15 cellular contexts compared by ENCODE assay signal in the genomic region with DNA sequence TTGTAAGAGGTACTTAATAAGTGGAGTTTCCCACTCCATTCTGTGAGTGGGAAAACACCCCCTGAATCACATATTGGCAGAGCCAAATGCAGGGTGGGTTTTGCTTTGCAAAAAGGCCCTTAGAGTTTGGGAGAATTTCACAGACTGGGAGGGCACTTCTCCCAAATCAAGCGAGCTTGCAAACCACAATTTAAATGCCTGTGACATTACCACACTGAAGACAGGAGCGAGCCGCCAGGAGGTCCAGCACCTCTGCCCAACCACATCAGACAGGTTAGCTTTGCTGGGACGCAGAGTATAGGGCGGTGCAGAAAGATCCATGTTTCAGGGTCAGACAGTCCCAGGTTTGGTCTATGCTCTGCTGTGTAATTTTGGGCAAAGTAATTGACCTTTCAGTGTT. TPM values are rescaled to one million over a fixed set of nuclear protein-coding genes. Genes with fewer than 3 reads are reported as not detected.
DNase-seq lines count a peak whose midpoint lies in the region; ATAC-seq, FAIRE-seq and TF ChIP-seq lines count a peak whose summit lies in the region.
"Had no signal": no experiment of that assay in that cellular context is flagged by ENCODE, and none has a peak within 500 bp of the region (broad histone marks: within the 10 kb centered on the region; RNA-seq: fewer than 3 reads in every experiment).

No MANE protein-coding gene starts in this region.

- intact Hi-C loops in activated T-helper 1 cell treated with anti-CD3 and anti-CD28 coated beads, Interleukin-12 subunit alpha, Interleukin-12 subunit beta, Interleukin-2, Interleukin-4 antibody, amounts not matched to agents 30 ng/mL and 10 ng/mL and 1 ng/mL, durations not matched to agents 14 hours and 24 hours and 36 hours (cut with micrococcal nuclease): no loop called here
- intact Hi-C loops in HepG2 (cut with micrococcal nuclease; ENCODE audit: unreplicated experiment): no loop called here

- no peak for FAIRE-seq in HepG2 (lab: Jason Lieb, UNC)

- peak overlapping the region; percentile 82; the same call in 1 of the 2 replicates for H3K9ac ChIP-seq in HepG2 (ENCODE audit: insufficient read depth, low read depth, low read length)

- no peaks in the 10 kb centered on the region; a peak in 1 of 5 replicates for H3K27me3 ChIP-seq in HepG2 (ENCODE audit: control insufficient read depth in 1 of 2, insufficient read depth in 2 of 2, low read length in 2 of 2)

- CTCF ChIA-PET in HepG2 (lab: Yijun Ruan, JAX; ENCODE audit: low intra/inter-chr PET ratio, low total read pairs): no interaction called here

- H4K20me1 ChIP-seq in HepG2 (ENCODE audit: insufficient read depth, low read length): no peaks in the 10 kb centered on the region

- in situ Hi-C loops in HepG2 (cut with HindIII; ENCODE audit: extremely low pct_ligation_motif_present, low pct_unique_long_range_greater_than_20kb): no loop called here

- no peak for TF ChIP-seq RAD21 in HepG2 (CRISPR knock-in tag; IDR thresholded peaks at IDR 0.05)

- peaks cover 2% of the 10 kb centered on the region for H3K36me3 Mint-ChIP-seq in activated naive CD8-positive, alpha-beta T cell
- H3K36me3 Mint-ChIP-seq in activated naive CD8-positive, alpha-beta T cell treated with anti-CD3 and anti-CD28 coated beads for 36 hours: no peaks in the 10 kb centered on the region
- H3K36me3 Mint-ChIP-seq in activated T-helper 1 cell treated with anti-CD3 and anti-CD28 coated beads, Interleukin-12 subunit alpha, Interleukin-12 subunit beta, Interleukin-2, Interleukin-4 antibody, amounts not matched to agents 30 ng/mL and 10 ng/mL and 1 ng/mL, durations not matched to agents 14 hours and 24 hours and 36 hours (ENCODE audit: low read depth): peaks cover 6% of the 10 kb centered on the region
- no peaks in the 10 kb centered on the region for H3K36me3 Mint-ChIP-seq in stimulated activated effector memory CD8-positive, alpha-beta T cell treated with anti-CD3 and anti-CD28 coated beads, Interleukin-12 subunit alpha, Interleukin-12 subunit beta, amount 100 ng/mL, for 72 hours
- H3K36me3 Mint-ChIP-seq: activated CD8-positive, alpha-beta memory T cell treated with anti-CD3 and anti-CD28 coated beads, Interleukin-2, amount 10 ng/mL, durations not matched to agents 7 days and 5 days had no signal

- WGBS in HepG2 (ENCODE audit: low lambda C conversion rate): 76% methylated on average over 5 of the region's 5 CpGs

- no peak for TF ChIP-seq CTCF in HepG2 (CRISPR knock-in tag; IDR thresholded peaks at IDR 0.05)

- TF ChIP-seq POLR2A in HepG2 (IDR thresholded peaks at IDR 0.05; ENCODE audit: insufficient read depth in 1 of 2, low read depth in 2 of 2, low read length in 2 of 2): no peak
- no peak for TF ChIP-seq POLR2A in erythroblast (IDR thresholded peaks at IDR 0.05; ENCODE audit: low read length)

- H2AFZ ChIP-seq in HepG2 (ENCODE audit: low read length): no peak overlapping the region

- peaks cover 28% of the 10 kb centered on the region for H3K79me2 ChIP-seq in HepG2 (ENCODE audit: insufficient read depth, low read length)

- H3K27ac Mint-ChIP-seq in activated naive CD8-positive, alpha-beta T cell: no peak overlapping the region
- H3K27ac Mint-ChIP-seq in activated naive CD8-positive, alpha-beta T cell treated with anti-CD3 and anti-CD28 coated beads for 36 hours: no peak overlapping the region
- H3K27ac Mint-ChIP-seq in activated T-helper 1 cell treated with anti-CD3 and anti-CD28 coated beads, Interleukin-12 subunit alpha, Interleukin-12 subunit beta, Interleukin-2, Interleukin-4 antibody, amounts not matched to agents 30 ng/mL and 10 ng/mL and 1 ng/mL, durations not matched to agents 14 hours and 24 hours and 36 hours: no peak overlapping the region
- no peak overlapping the region for H3K27ac Mint-ChIP-seq in stimulated activated effector memory CD8-positive, alpha-beta T cell treated with anti-CD3 and anti-CD28 coated beads, Interleukin-12 subunit alpha, Interleukin-12 subunit beta, amount 100 ng/mL, for 72 hours
- H3K27ac Mint-ChIP-seq: activated CD8-positive, alpha-beta memory T cell treated with anti-CD3 and anti-CD28 coated beads, Interleukin-2, amount 10 ng/mL, durations not matched to agents 7 days and 5 days had no signal

- H3K4me3 ChIP-seq in HepG2 (replicated peaks in 1 of 3; ENCODE audit: insufficient read depth in 1 of 3, low read depth in 2 of 3, low read length in 3 of 3): peak overlapping the region in 1 of 3 experiments; percentile 2; a peak in 1 of 6 replicates
- H3K4me3 ChIP-seq: psoas muscle had no signal

- H3K4me1 ChIP-seq in HepG2 (ENCODE audit: insufficient read depth, low read length): peaks cover 73% of the 10 kb centered on the region

- H3K36me3 ChIP-seq in HepG2 (replicated peaks in 1 of 2; ENCODE audit: control insufficient read depth in 1 of 2, insufficient read depth in 2 of 2, low read length in 2 of 2): no peaks in the 10 kb centered on the region

- no peaks in the 10 kb centered on the region for H3K9me3 ChIP-seq in HepG2 (ENCODE audit: low read length)
- H3K9me3 ChIP-seq: psoas muscle had no signal

- peak overlapping the region; percentile 91 for H3K4me3 Mint-ChIP-seq in activated naive CD8-positive, alpha-beta T cell
- H3K4me3 Mint-ChIP-seq in activated naive CD8-positive, alpha-beta T cell treated with anti-CD3 and anti-CD28 coated beads for 36 hours: no peak overlapping the region
- H3K4me3 Mint-ChIP-seq in activated T-helper 1 cell treated with anti-CD3 and anti-CD28 coated beads, Interleukin-12 subunit alpha, Interleukin-12 subunit beta, Interleukin-2, Interleukin-4 antibody, amounts not matched to agents 30 ng/mL and 10 ng/mL and 1 ng/mL, durations not matched to agents 14 hours and 24 hours and 36 hours: peak overlapping the region; percentile 78
- H3K4me3 Mint-ChIP-seq in stimulated activated effector memory CD8-positive, alpha-beta T cell treated with anti-CD3 and anti-CD28 coated beads, Interleukin-12 subunit alpha, Interleukin-12 subunit beta, amount 100 ng/mL, for 72 hours: peak overlapping the region; percentile 84
- H3K4me3 Mint-ChIP-seq: activated CD8-positive, alpha-beta memory T cell treated with anti-CD3 and anti-CD28 coated beads, Interleukin-2, amount 10 ng/mL, durations not matched to agents 7 days and 5 days had no signal

- no TSS peak for BruUV-seq in HepG2 (replicated peaks; lab: Mats Ljungman, UMichigan)

- peaks cover 28% of the 10 kb centered on the region for H3K4me1 Mint-ChIP-seq in activated naive CD8-positive, alpha-beta T cell (ENCODE audit: low read depth)
- H3K4me1 Mint-ChIP-seq in activated naive CD8-positive, alpha-beta T cell treated with anti-CD3 and anti-CD28 coated beads for 36 hours: peaks cover 24% of the 10 kb centered on the region
- H3K4me1 Mint-ChIP-seq in activated T-helper 1 cell treated with anti-CD3 and anti-CD28 coated beads, Interleukin-12 subunit alpha, Interleukin-12 subunit beta, Interleukin-2, Interleukin-4 antibody, amounts not matched to agents 30 ng/mL and 10 ng/mL and 1 ng/mL, durations not matched to agents 14 hours and 24 hours and 36 hours (ENCODE audit: low read depth): peaks cover 25% of the 10 kb centered on the region
- H3K4me1 Mint-ChIP-seq in stimulated activated effector memory CD8-positive, alpha-beta T cell treated with anti-CD3 and anti-CD28 coated beads, Interleukin-12 subunit alpha, Interleukin-12 subunit beta, amount 100 ng/mL, for 72 hours: peaks cover 20% of the 10 kb centered on the region

- DNase-seq in activated naive CD8-positive, alpha-beta T cell treated with anti-CD3 and anti-CD28 coated beads for 36 hours: no peak
- no peak for DNase-seq in activated T-helper 1 cell treated with anti-CD3 and anti-CD28 coated beads, Interleukin-12 subunit alpha, Interleukin-12 subunit beta, Interleukin-2, Interleukin-4 antibody, amounts not matched to agents 30 ng/mL and 10 ng/mL and 1 ng/mL, durations not matched to agents 14 hours and 24 hours and 36 hours (ENCODE audit: low spot score)
- DNase-seq in HepG2 (ENCODE audit: low spot score) (no peak), erythroblast (lab: John Stamatoyannopoulos, UW) (no peak), T1000 (lab: John Stamatoyannopoulos, UW) (no peak)
- no peak for DNase-seq in stimulated activated effector memory CD8-positive, alpha-beta T cell treated with anti-CD3 and anti-CD28 coated beads, Interleukin-12 subunit alpha, Interleukin-12 subunit beta, amount 100 ng/mL, for 72 hours (ENCODE audit: low spot score in 2 of 2)
- DNase-seq: activated CD8-positive, alpha-beta memory T cell treated with anti-CD3 and anti-CD28 coated beads, Interleukin-2, amount 10 ng/mL, durations not matched to agents 7 days and 5 days; KG1; NCI-H146; NCI-H774; psoas muscle; stimulated activated CD4-positive, alpha-beta T cell treated with anti-CD3 and anti-CD28 coated beads, Interleukin-1b, Interleukin-23, amount 100 ng/mL, for 48 hours had no signal

- no peak for ATAC-seq in HepG2
- ATAC-seq in stimulated activated effector memory CD8-positive, alpha-beta T cell treated with anti-CD3 and anti-CD28 coated beads, Interleukin-12 subunit alpha, Interleukin-12 subunit beta, amount 100 ng/mL, for 72 hours: no peak
- ATAC-seq in HG02588 (IDR thresholded peaks at IDR 0.05; ENCODE audit: unreplicated experiment): no peak
- ATAC-seq: activated CD8-positive, alpha-beta memory T cell treated with anti-CD3 and anti-CD28 coated beads, Interleukin-2, amount 10 ng/mL, durations not matched to agents 7 days and 5 days; psoas muscle had no signal

- H3K9me3 Mint-ChIP-seq in activated naive CD8-positive, alpha-beta T cell (ENCODE audit: low read depth): no peaks in the 10 kb centered on the region
- no peaks in the 10 kb centered on the region for H3K9me3 Mint-ChIP-seq in activated naive CD8-positive, alpha-beta T cell treated with anti-CD3 and anti-CD28 coated beads for 36 hours
- no peaks in the 10 kb centered on the region for H3K9me3 Mint-ChIP-seq in activated T-helper 1 cell treated with anti-CD3 and anti-CD28 coated beads, Interleukin-12 subunit alpha, Interleukin-12 subunit beta, Interleukin-2, Interleukin-4 antibody, amounts not matched to agents 30 ng/mL and 10 ng/mL and 1 ng/mL, durations not matched to agents 14 hours and 24 hours and 36 hours
- H3K9me3 Mint-ChIP-seq in stimulated activated effector memory CD8-positive, alpha-beta T cell treated with anti-CD3 and anti-CD28 coated beads, Interleukin-12 subunit alpha, Interleukin-12 subunit beta, amount 100 ng/mL, for 72 hours: no peaks in the 10 kb centered on the region

- H3K27me3 Mint-ChIP-seq in activated naive CD8-positive, alpha-beta T cell: no peaks in the 10 kb centered on the region
- H3K27me3 Mint-ChIP-seq in activated naive CD8-positive, alpha-beta T cell treated with anti-CD3 and anti-CD28 coated beads for 36 hours: no peaks in the 10 kb centered on the region
- no peaks in the 10 kb centered on the region for H3K27me3 Mint-ChIP-seq in activated T-helper 1 cell treated with anti-CD3 and anti-CD28 coated beads, Interleukin-12 subunit alpha, Interleukin-12 subunit beta, Interleukin-2, Interleukin-4 antibody, amounts not matched to agents 30 ng/mL and 10 ng/mL and 1 ng/mL, durations not matched to agents 14 hours and 24 hours and 36 hours (ENCODE audit: insufficient read depth)
- H3K27me3 Mint-ChIP-seq: activated CD8-positive, alpha-beta memory T cell treated with anti-CD3 and anti-CD28 coated beads, Interleukin-2, amount 10 ng/mL, durations not matched to agents 7 days and 5 days had no signal

- H3K27ac ChIP-seq in HepG2 (ENCODE audit: extremely low read length, insufficient read depth, low read length): peak overlapping the region; percentile 14
- H3K27ac ChIP-seq: psoas muscle had no signal

- H3K4me2 ChIP-seq in HepG2 (ENCODE audit: low read depth, low read length): peak overlapping the region; percentile 88

- POLR2A ChIA-PET in HepG2 (lab: Yijun Ruan, JAX): interaction anchor here (1.2 to 3.1 kb wide), 6 partner anchors 9 to 41 kb away, joined by 3 to 24 read pairs (median 4); a partner anchor contains a TSS

- TF ChIP-seq EP300 in HepG2 (IDR thresholded peaks at IDR 0.05; ENCODE audit: low read depth in 2 of 2, low read length in 2 of 2): no peak
- no peak for TF ChIP-seq EP300 in HepG2 (CRISPR knock-in tag; IDR thresholded peaks at IDR 0.05; ENCODE audit: borderline replicate concordance)

RNA-seq across cellular contexts. Expression of a gene that starts 2.3 kb away (rescaled TPM):
- 10 to 100 TPM; 12.9 to 14.9 TPM for total RNA-seq in activated naive CD8-positive, alpha-beta T cell treated with anti-CD3 and anti-CD28 coated beads for 36 hours
- total RNA-seq in activated T-helper 1 cell treated with anti-CD3 and anti-CD28 coated beads, Interleukin-12 subunit alpha, Interleukin-12 subunit beta, Interleukin-2, Interleukin-4 antibody, amounts not matched to agents 30 ng/mL and 10 ng/mL and 1 ng/mL, durations not matched to agents 14 hours and 24 hours and 36 hours: 23.0 and 23.7 TPM in 2 replicates
- 21.8 and 23.0 TPM in 2 replicates for total RNA-seq in HepG2 (2016; rRNA removed; fragmentation: Illumina TruSeq; extraction: Trizol)
- 5.0 and 5.9 TPM in 2 replicates for total RNA-seq in HepG2 (2016; cell fraction: cytosol; rRNA removed; fragmentation: Illumina TruSeq; extraction: Trizol; ENCODE audit: low read depth)
- 21.5 and 22.8 TPM in 2 replicates for total RNA-seq in HepG2 (2016; cell fraction: insoluble cytoplasmic fraction; rRNA removed; fragmentation: Illumina TruSeq; extraction: Trizol)
- total RNA-seq in HepG2 (2016; cell fraction: membrane; rRNA removed; fragmentation: Illumina TruSeq; extraction: Trizol): 9.1 and 9.2 TPM in 2 replicates
- total RNA-seq in HepG2 (2016; cell fraction: nucleus; rRNA removed; fragmentation: Illumina TruSeq; extraction: Trizol): 16.1 and 20.0 TPM in 2 replicates
- polyA plus RNA-seq in HepG2 (2011; rRNA removed): 30.1 and 40.5 TPM in 2 replicates
- polyA plus RNA-seq in HepG2 (2011; cell fraction: cytosol; rRNA removed): 15.7 and 16.1 TPM in 2 replicates
- 75.9 and 98.7 TPM in 2 replicates for polyA plus RNA-seq in HepG2 (2011; cell fraction: nucleus; rRNA removed)
- polyA plus RNA-seq in HepG2 (2012): 48.3 and 58.9 TPM in 2 replicates
- 6.7 and 7.3 TPM in 2 replicates for polyA plus RNA-seq in HepG2 (2016; cell fraction: cytosol; fragmentation: Illumina TruSeq; extraction: Trizol; ENCODE audit: low read depth)
- polyA plus RNA-seq in HepG2 (2016; cell fraction: insoluble cytoplasmic fraction; fragmentation: Illumina TruSeq; extraction: Trizol; ENCODE audit: low read depth): 21.4 and 28.7 TPM in 2 replicates
- polyA plus RNA-seq in HepG2 (2016; cell fraction: membrane; fragmentation: Illumina TruSeq; extraction: Trizol; ENCODE audit: low read depth): 8.7 and 9.0 TPM in 2 replicates
- polyA plus RNA-seq in HepG2 (2016; cell fraction: nucleus; fragmentation: Illumina TruSeq; extraction: Trizol; ENCODE audit: insufficient read depth, low read depth): 44.4 and 47.1 TPM in 2 replicates
- 22.4 and 56.5 TPM in 2 replicates for polyA minus RNA-seq in HepG2 (2011; rRNA and poly(A)+ RNA removed; ENCODE audit: low replicate concordance)
- polyA minus RNA-seq in HepG2 (2011; cell fraction: cytosol; rRNA and poly(A)+ RNA removed): 9.6 and 11.1 TPM in 2 replicates
- polyA minus RNA-seq in HepG2 (2011; cell fraction: nucleus; rRNA and poly(A)+ RNA removed): 31.4 and 34.3 TPM in 2 replicates

RNA-seq across cellular contexts. Expression of a gene that starts 11.7 kb away (rescaled TPM):
- 10 to 100 TPM; 94.2 to 97.8 TPM for total RNA-seq in activated naive CD8-positive, alpha-beta T cell treated with anti-CD3 and anti-CD28 coated beads for 36 hours
- 90.9 and 95.7 TPM in 2 replicates for total RNA-seq in activated T-helper 1 cell treated with anti-CD3 and anti-CD28 coated beads, Interleukin-12 subunit alpha, Interleukin-12 subunit beta, Interleukin-2, Interleukin-4 antibody, amounts not matched to agents 30 ng/mL and 10 ng/mL and 1 ng/mL, durations not matched to agents 14 hours and 24 hours and 36 hours
- total RNA-seq in HepG2 (2016; rRNA removed; fragmentation: Illumina TruSeq; extraction: Trizol): 77.2 and 93.1 TPM in 2 replicates
- total RNA-seq in HepG2 (2016; cell fraction: cytosol; rRNA removed; fragmentation: Illumina TruSeq; extraction: Trizol; ENCODE audit: low read depth): 16.4 and 16.7 TPM in 2 replicates
- 79.2 and 96.3 TPM in 2 replicates for total RNA-seq in HepG2 (2016; cell fraction: insoluble cytoplasmic fraction; rRNA removed; fragmentation: Illumina TruSeq; extraction: Trizol)
- total RNA-seq in HepG2 (2016; cell fraction: membrane; rRNA removed; fragmentation: Illumina TruSeq; extraction: Trizol): 47.2 and 48.0 TPM in 2 replicates
- total RNA-seq in HepG2 (2016; cell fraction: nucleus; rRNA removed; fragmentation: Illumina TruSeq; extraction: Trizol): 34.4 and 38.5 TPM in 2 replicates
- polyA plus RNA-seq in HepG2 (2011; rRNA removed): 25.9 and 36.0 TPM in 2 replicates
- 23.9 and 28.7 TPM in 2 replicates for polyA plus RNA-seq in HepG2 (2011; cell fraction: cytosol; rRNA removed)
- 30.3 and 34.7 TPM in 2 replicates for polyA plus RNA-seq in HepG2 (2011; cell fraction: nucleus; rRNA removed)
- polyA plus RNA-seq in HepG2 (2012): 17.9 and 29.2 TPM in 2 replicates
- polyA plus RNA-seq in HepG2 (2016; cell fraction: cytosol; fragmentation: Illumina TruSeq; extraction: Trizol; ENCODE audit: low read depth): 15.0 and 17.3 TPM in 2 replicates
- 103 and 111 TPM in 2 replicates for polyA plus RNA-seq in HepG2 (2016; cell fraction: insoluble cytoplasmic fraction; fragmentation: Illumina TruSeq; extraction: Trizol; ENCODE audit: low read depth)
- 40.3 and 43.4 TPM in 2 replicates for polyA plus RNA-seq in HepG2 (2016; cell fraction: membrane; fragmentation: Illumina TruSeq; extraction: Trizol; ENCODE audit: low read depth)
- 75.6 and 79.1 TPM in 2 replicates for polyA plus RNA-seq in HepG2 (2016; cell fraction: nucleus; fragmentation: Illumina TruSeq; extraction: Trizol; ENCODE audit: insufficient read depth, low read depth)
- 17.7 and 85.1 TPM in 2 replicates for polyA minus RNA-seq in HepG2 (2011; rRNA and poly(A)+ RNA removed; ENCODE audit: low replicate concordance)
- 7.1 and 10.4 TPM in 2 replicates for polyA minus RNA-seq in HepG2 (2011; cell fraction: cytosol; rRNA and poly(A)+ RNA removed)
- 12.1 and 14.3 TPM in 2 replicates for polyA minus RNA-seq in HepG2 (2011; cell fraction: nucleus; rRNA and poly(A)+ RNA removed)

RNA-seq across cellular contexts. Expression of a gene that starts 11.8 kb away (rescaled TPM):
- 1 to 10 TPM in 1 of 2 experiments, under 1 TPM in 1; 0.99 to 1.0 TPM for total RNA-seq in activated naive CD8-positive, alpha-beta T cell treated with anti-CD3 and anti-CD28 coated beads for 36 hours
- 0.42 and 0.62 TPM in 2 replicates for total RNA-seq in activated T-helper 1 cell treated with anti-CD3 and anti-CD28 coated beads, Interleukin-12 subunit alpha, Interleukin-12 subunit beta, Interleukin-2, Interleukin-4 antibody, amounts not matched to agents 30 ng/mL and 10 ng/mL and 1 ng/mL, durations not matched to agents 14 hours and 24 hours and 36 hours
- 0.18 and 0.31 TPM in 2 replicates for total RNA-seq in HepG2 (2016; rRNA removed; fragmentation: Illumina TruSeq; extraction: Trizol)
- 1.0 and 1.1 TPM in 2 replicates for total RNA-seq in HepG2 (2016; cell fraction: cytosol; rRNA removed; fragmentation: Illumina TruSeq; extraction: Trizol; ENCODE audit: low read depth)
- total RNA-seq in HepG2 (2016; cell fraction: insoluble cytoplasmic fraction; rRNA removed; fragmentation: Illumina TruSeq; extraction: Trizol): 0.22 and 0.30 TPM in 2 replicates
- 0.86 and 1.2 TPM in 2 replicates for total RNA-seq in HepG2 (2016; cell fraction: membrane; rRNA removed; fragmentation: Illumina TruSeq; extraction: Trizol)
- 0.31 and 0.34 TPM in 2 replicates for total RNA-seq in HepG2 (2016; cell fraction: nucleus; rRNA removed; fragmentation: Illumina TruSeq; extraction: Trizol)
- 0.14 and 0.24 TPM in 2 replicates for polyA plus RNA-seq in HepG2 (2011; rRNA removed)
- polyA plus RNA-seq in HepG2 (2011; cell fraction: cytosol; rRNA removed): 0.13 and 0.21 TPM in 2 replicates
- polyA plus RNA-seq in HepG2 (2011; cell fraction: nucleus; rRNA removed): 0.13 and 0.16 TPM in 2 replicates
- polyA plus RNA-seq in HepG2 (2012): 0.16 and 0.21 TPM in 2 replicates
- polyA plus RNA-seq in HepG2 (2016; cell fraction: cytosol; fragmentation: Illumina TruSeq; extraction: Trizol; ENCODE audit: low read depth): 0.17 and 0.55 TPM in 2 replicates
- 0.55 and 0.64 TPM in 2 replicates for polyA plus RNA-seq in HepG2 (2016; cell fraction: insoluble cytoplasmic fraction; fragmentation: Illumina TruSeq; extraction: Trizol; ENCODE audit: low read depth)
- polyA plus RNA-seq in HepG2 (2016; cell fraction: membrane; fragmentation: Illumina TruSeq; extraction: Trizol; ENCODE audit: low read depth): 0.66 and 0.74 TPM in 2 replicates
- 0.22 and 0.23 TPM in 2 replicates for polyA plus RNA-seq in HepG2 (2016; cell fraction: nucleus; fragmentation: Illumina TruSeq; extraction: Trizol; ENCODE audit: insufficient read depth, low read depth)
- 0.46 and 3.7 TPM in 2 replicates for polyA minus RNA-seq in HepG2 (2011; rRNA and poly(A)+ RNA removed; ENCODE audit: low replicate concordance)
- polyA minus RNA-seq in HepG2 (2011; cell fraction: cytosol; rRNA and poly(A)+ RNA removed): 0.26 and 0.30 TPM in 2 replicates
- 0.77 and 0.99 TPM in 2 replicates for polyA minus RNA-seq in HepG2 (2011; cell fraction: nucleus; rRNA and poly(A)+ RNA removed)

RNA-seq across cellular contexts. Expression of a gene that starts 22.0 kb away (rescaled TPM):
- total RNA-seq in activated naive CD8-positive, alpha-beta T cell treated with anti-CD3 and anti-CD28 coated beads for 36 hours: 10 to 100 TPM; 12.2 to 14.4 TPM
- total RNA-seq in activated T-helper 1 cell treated with anti-CD3 and anti-CD28 coated beads, Interleukin-12 subunit alpha, Interleukin-12 subunit beta, Interleukin-2, Interleukin-4 antibody, amounts not matched to agents 30 ng/mL and 10 ng/mL and 1 ng/mL, durations not matched to agents 14 hours and 24 hours and 36 hours: 15.7 and 18.5 TPM in 2 replicates
- total RNA-seq in HepG2 (2016; rRNA removed; fragmentation: Illumina TruSeq; extraction: Trizol): 23.0 and 23.1 TPM in 2 replicates
- 9.0 and 12.1 TPM in 2 replicates for total RNA-seq in HepG2 (2016; cell fraction: cytosol; rRNA removed; fragmentation: Illumina TruSeq; extraction: Trizol; ENCODE audit: low read depth)
- 24.5 and 26.6 TPM in 2 replicates for total RNA-seq in HepG2 (2016; cell fraction: insoluble cytoplasmic fraction; rRNA removed; fragmentation: Illumina TruSeq; extraction: Trizol)
- total RNA-seq in HepG2 (2016; cell fraction: membrane; rRNA removed; fragmentation: Illumina TruSeq; extraction: Trizol): 14.8 and 21.9 TPM in 2 replicates
- 20.3 and 23.2 TPM in 2 replicates for total RNA-seq in HepG2 (2016; cell fraction: nucleus; rRNA removed; fragmentation: Illumina TruSeq; extraction: Trizol)
- 38.5 and 52.1 TPM in 2 replicates for polyA plus RNA-seq in HepG2 (2011; rRNA removed)
- polyA plus RNA-seq in HepG2 (2011; cell fraction: cytosol; rRNA removed): 42.5 and 45.1 TPM in 2 replicates
- polyA plus RNA-seq in HepG2 (2011; cell fraction: nucleus; rRNA removed): 48.3 and 66.3 TPM in 2 replicates
- polyA plus RNA-seq in HepG2 (2012): 22.4 and 28.2 TPM in 2 replicates
- 3.9 and 7.9 TPM in 2 replicates for polyA plus RNA-seq in HepG2 (2016; cell fraction: cytosol; fragmentation: Illumina TruSeq; extraction: Trizol; ENCODE audit: low read depth)
- 21.1 and 26.6 TPM in 2 replicates for polyA plus RNA-seq in HepG2 (2016; cell fraction: insoluble cytoplasmic fraction; fragmentation: Illumina TruSeq; extraction: Trizol; ENCODE audit: low read depth)
- polyA plus RNA-seq in HepG2 (2016; cell fraction: membrane; fragmentation: Illumina TruSeq; extraction: Trizol; ENCODE audit: low read depth): 9.6 and 14.6 TPM in 2 replicates
- polyA plus RNA-seq in HepG2 (2016; cell fraction: nucleus; fragmentation: Illumina TruSeq; extraction: Trizol; ENCODE audit: insufficient read depth, low read depth): 59.1 and 62.1 TPM in 2 replicates
- 23.3 and 44.1 TPM in 2 replicates for polyA minus RNA-seq in HepG2 (2011; rRNA and poly(A)+ RNA removed; ENCODE audit: low replicate concordance)
- polyA minus RNA-seq in HepG2 (2011; cell fraction: cytosol; rRNA and poly(A)+ RNA removed): 15.5 and 15.6 TPM in 2 replicates
- polyA minus RNA-seq in HepG2 (2011; cell fraction: nucleus; rRNA and poly(A)+ RNA removed): 18.0 and 26.0 TPM in 2 replicates

RNA-seq across cellular contexts. Expression of a gene that starts 49.5 kb away (rescaled TPM):
- total RNA-seq in activated naive CD8-positive, alpha-beta T cell treated with anti-CD3 and anti-CD28 coated beads for 36 hours: 10 to 100 TPM; 11.7 to 12.2 TPM
- 12.3 and 12.8 TPM in 2 replicates for total RNA-seq in activated T-helper 1 cell treated with anti-CD3 and anti-CD28 coated beads, Interleukin-12 subunit alpha, Interleukin-12 subunit beta, Interleukin-2, Interleukin-4 antibody, amounts not matched to agents 30 ng/mL and 10 ng/mL and 1 ng/mL, durations not matched to agents 14 hours and 24 hours and 36 hours
- 0.09 and 0.13 TPM in 2 replicates for total RNA-seq in HepG2 (2016; rRNA removed; fragmentation: Illumina TruSeq; extraction: Trizol)
- 0.09 TPM in 1 of 2 replicates, not detected in the other for total RNA-seq in HepG2 (2016; cell fraction: cytosol; rRNA removed; fragmentation: Illumina TruSeq; extraction: Trizol; ENCODE audit: low read depth)
- 0.17 and 0.18 TPM in 2 replicates for total RNA-seq in HepG2 (2016; cell fraction: insoluble cytoplasmic fraction; rRNA removed; fragmentation: Illumina TruSeq; extraction: Trizol)
- 0.06 and 0.21 TPM in 2 replicates for total RNA-seq in HepG2 (2016; cell fraction: membrane; rRNA removed; fragmentation: Illumina TruSeq; extraction: Trizol)
- 0.19 and 0.22 TPM in 2 replicates for total RNA-seq in HepG2 (2016; cell fraction: nucleus; rRNA removed; fragmentation: Illumina TruSeq; extraction: Trizol)
- polyA plus RNA-seq in HepG2 (2011; rRNA removed): 0.26 and 0.37 TPM in 2 replicates
- polyA plus RNA-seq in HepG2 (2011; cell fraction: cytosol; rRNA removed): 0.31 and 0.40 TPM in 2 replicates
- 0.53 and 0.57 TPM in 2 replicates for polyA plus RNA-seq in HepG2 (2011; cell fraction: nucleus; rRNA removed)
- polyA plus RNA-seq in HepG2 (2012): 0.20 and 0.25 TPM in 2 replicates
- 0.07 and 0.14 TPM in 2 replicates for polyA plus RNA-seq in HepG2 (2016; cell fraction: cytosol; fragmentation: Illumina TruSeq; extraction: Trizol; ENCODE audit: low read depth)
- 0.10 TPM in 1 of 2 replicates, not detected in the other for polyA plus RNA-seq in HepG2 (2016; cell fraction: insoluble cytoplasmic fraction; fragmentation: Illumina TruSeq; extraction: Trizol; ENCODE audit: low read depth)
- 0.08 and 0.09 TPM in 2 replicates for polyA plus RNA-seq in HepG2 (2016; cell fraction: membrane; fragmentation: Illumina TruSeq; extraction: Trizol; ENCODE audit: low read depth)
- polyA plus RNA-seq in HepG2 (2016; cell fraction: nucleus; fragmentation: Illumina TruSeq; extraction: Trizol; ENCODE audit: insufficient read depth, low read depth): 0.47 TPM in 1 of 2 replicates, not detected in the other
- 0.12 TPM in 1 of 2 replicates, not detected in the other for polyA minus RNA-seq in HepG2 (2011; rRNA and poly(A)+ RNA removed; ENCODE audit: low replicate concordance)
- polyA minus RNA-seq in HepG2 (2011; cell fraction: cytosol; rRNA and poly(A)+ RNA removed): not detected in 2 replicates
- 0.25 TPM in 1 of 2 replicates, not detected in the other for polyA minus RNA-seq in HepG2 (2011; cell fraction: nucleus; rRNA and poly(A)+ RNA removed)
- total RNA-seq: psoas muscle had no signal
- polyA plus RNA-seq: AG04450 had no signal
